In genomic region chr10:15579605-15580004, GRCh38 we compare ENCODE assay signal across 22 cellular contexts.
DNase-seq lines count a peak whose midpoint lies in the region; ATAC-seq, FAIRE-seq and TF ChIP-seq lines count a peak whose summit lies in the region.
"Had no signal": no experiment of that assay in that cellular context is flagged by ENCODE, and none has a peak within 500 bp of the region (broad histone marks: within the 10 kb centered on the region; RNA-seq: fewer than 3 reads in every experiment).

No MANE protein-coding gene starts in this region.

- H3K27me3 ChIP-seq in AG04450 (ENCODE audit: control insufficient read depth, insufficient read depth, low read length), result no peaks in the 10 kb centered on the region
- no peaks in the 10 kb centered on the region for H3K27me3 ChIP-seq in K562 (ENCODE audit: control insufficient read depth in 2 of 2, insufficient read depth in 2 of 2, low read length in 2 of 2)
- no peaks in the 10 kb centered on the region for H3K27me3 ChIP-seq in endodermal cell (ENCODE audit: control insufficient read depth, insufficient read depth, low read length, poor library complexity, severe bottlenecking)
- no peaks in the 10 kb centered on the region for H3K27me3 ChIP-seq in foreskin keratinocyte
- H3K27me3 ChIP-seq: brain microvascular endothelial cell, heart left ventricle, spleen had no signal

- H3K27ac ChIP-seq in AG04450 (ENCODE audit: low read depth, low read length), result no peak overlapping the region
- no peak overlapping the region for H3K27ac ChIP-seq in K562 (ENCODE audit: extremely low read depth, low read depth, low read length)
- H3K27ac ChIP-seq in endodermal cell (ENCODE audit: low read depth, low read length), result no peak overlapping the region
- H3K27ac ChIP-seq in foreskin keratinocyte, result no peak overlapping the region
- H3K27ac ChIP-seq: A549, brain microvascular endothelial cell, epithelial cell of prostate, heart left ventricle, neural progenitor cell, spleen had no signal

- CTCF ChIA-PET in AG04450 (lab: Charles Lee) (interaction anchor here (0.7 kb wide), 1 partner anchor 146 kb away, joined by 3 read pairs; no protein-coding TSS in a partner anchor), K562 (lab: Yijun Ruan, JAX; ENCODE audit: low intra/inter-chr PET ratio) (no interaction called here)

- FAIRE-seq in K562 (lab: Jason Lieb, UNC) (no peak), frontal cortex (lab: Jason Lieb, UNC) (peak; percentile 45)
- FAIRE-seq: A549 had no signal

- no peaks in the 10 kb centered on the region for H3K4me1 ChIP-seq in K562 (replicated peaks in 1 of 2; ENCODE audit: control insufficient read depth in 2 of 2, insufficient read depth in 2 of 2, low read length in 2 of 2)
- no peaks in the 10 kb centered on the region for H3K4me1 ChIP-seq in endodermal cell (ENCODE audit: control insufficient read depth, insufficient read depth, low read length)
- no peaks in the 10 kb centered on the region for H3K4me1 ChIP-seq in foreskin keratinocyte
- H3K4me1 ChIP-seq: A549, heart left ventricle, neural progenitor cell, spleen had no signal

- no peak overlapping the region for H3K4me2 ChIP-seq in K562 (ENCODE audit: insufficient read depth, low read length)
- H3K4me2 ChIP-seq: A549, neural progenitor cell had no signal

- in situ Hi-C loops in K562 (cut with MboI), result loop anchor here (25.0 kb wide), 1 partner anchor 133 kb away; the partner anchor contains the start of gene ITGA8

- 11% methylated on average over 4 of the region's 4 CpGs for WGBS in K562 (ENCODE audit: insufficient coverage, low coverage, missing lambda C conversion rate)
- WGBS in endodermal cell (ENCODE audit: insufficient coverage in 1 of 2, insufficient read length in 1 of 2), 2 experiments, result 95% methylated on average over 2 of the region's 4 CpGs; no CpG with 5 or more reads in 1 of the 2 experiments

- POLR2A ChIA-PET in AG04450 (lab: Yijun Ruan, JAX) (interaction anchor here (0.8 to 1.0 kb wide), 2 partner anchors 8 to 460 kb away, joined by 3 to 7 read pairs; no protein-coding TSS in a partner anchor), K562 (lab: Yijun Ruan, JAX) (interaction anchor here (0.5 to 0.6 kb wide), 3 partner anchors 38 to 1148 kb away, joined by 3 to 4 read pairs (median 3); no protein-coding TSS in a partner anchor)

- H3K9me1 ChIP-seq in K562 (ENCODE audit: control insufficient read depth, insufficient read depth, low read length), result no peaks in the 10 kb centered on the region

- H3K9me3 Mint-ChIP-seq in endodermal cell, result peaks cover 14% of the 10 kb centered on the region
- H3K9me3 Mint-ChIP-seq: T-helper 2 cell treated with Interferon-gamma antibody and Interleukin-4, amounts not matched to agents 5 μg/mL and 100 μg/mL, for 36 hours had no signal

- no peaks in the 10 kb centered on the region for H4K20me1 ChIP-seq in K562 (replicated peaks; ENCODE audit: control insufficient read depth, insufficient read depth, low read length)

- BruUV-seq in K562 (replicated peaks; lab: Mats Ljungman, UMichigan), result no TSS peak

- no peaks in the 10 kb centered on the region for H3K27me3 Mint-ChIP-seq in endodermal cell (ENCODE audit: insufficient read depth)

- H3K9me3 ChIP-seq in AG04450 (ENCODE audit: control insufficient read depth, insufficient read depth, low read length) (no peaks in the 10 kb centered on the region), K562 (replicated peaks; ENCODE audit: control insufficient read depth, insufficient read depth, low read depth, low read length) (no peaks in the 10 kb centered on the region), endodermal cell (ENCODE audit: control insufficient read depth, low read length) (peaks cover 10% of the 10 kb centered on the region)
- H3K9me3 ChIP-seq: A549, heart left ventricle had no signal

- H2AFZ ChIP-seq in K562 (ENCODE audit: low read depth, low read length), result no peak overlapping the region
- H2AFZ ChIP-seq: neural progenitor cell had no signal

- intact Hi-C loops in K562 (cut with micrococcal nuclease), result loop anchor here (10.0 kb wide), 1 partner anchor 245 kb away; no protein-coding TSS in a partner anchor

- ATAC-seq in K562 (no peak), HG02884 (IDR thresholded peaks at IDR 0.05; ENCODE audit: unreplicated experiment) (no peak), foreskin keratinocyte (no peak)
- ATAC-seq: A549; activated T-cell treated with anti-CD3 and anti-CD28 coated beads, Interleukin-2, amount 50 U/mL, for 72 hours; heart left ventricle; left ventricle myocardium superior had no signal

- no peak for TF ChIP-seq EP300 in K562 (IDR thresholded peaks at IDR 0.05; ENCODE audit: low read length)

- H3K36me3 Mint-ChIP-seq in endodermal cell (ENCODE audit: low read depth), result no peaks in the 10 kb centered on the region
- H3K36me3 Mint-ChIP-seq: CD4-positive, alpha-beta memory T cell; neural progenitor cell had no signal

- H3K4me1 Mint-ChIP-seq in endodermal cell, result no peaks in the 10 kb centered on the region
- H3K4me1 Mint-ChIP-seq: activated naive CD4-positive, alpha-beta T cell treated with anti-CD3 and anti-CD28 coated beads, Interleukin-2, amount 50 U/mL, for 24 hours; CD4-positive, alpha-beta memory T cell; neural progenitor cell had no signal

- H3K9ac ChIP-seq in K562 (ENCODE audit: insufficient read depth in 1 of 2, low read depth in 2 of 2, low read length in 2 of 2) (no peak overlapping the region), endodermal cell (ENCODE audit: extremely low read depth, low read length, poor library complexity, severe bottlenecking) (no peak overlapping the region)
- H3K9ac ChIP-seq: neural progenitor cell had no signal

- H3K4me3 ChIP-seq in AG04450 (ENCODE audit: low read depth, low read length), result no peak overlapping the region
- H3K4me3 ChIP-seq in K562, result no peak overlapping the region
- H3K4me3 ChIP-seq in endodermal cell (ENCODE audit: low read length), result no peak overlapping the region
- H3K4me3 ChIP-seq: A549, heart left ventricle, neural progenitor cell, spleen had no signal

- H3K27ac Mint-ChIP-seq in endodermal cell, result no peak overlapping the region
- H3K27ac Mint-ChIP-seq: activated naive CD4-positive, alpha-beta T cell treated with anti-CD3 and anti-CD28 coated beads, Interleukin-2, amount 50 U/mL, for 24 hours; activated T-cell treated with anti-CD3 and anti-CD28 coated beads, Interleukin-2, amount 50 U/mL, for 72 hours; CD4-positive, alpha-beta memory T cell; neural progenitor cell; T-helper 2 cell treated with Interferon-gamma antibody and Interleukin-4, amounts not matched to agents 5 μg/mL and 100 μg/mL, for 36 hours had no signal

- no peaks in the 10 kb centered on the region for H3K36me3 ChIP-seq in K562 (ENCODE audit: control insufficient read depth, insufficient read depth, low read length)
- H3K36me3 ChIP-seq in endodermal cell (ENCODE audit: control insufficient read depth, insufficient read depth, low read length), result no peaks in the 10 kb centered on the region
- H3K36me3 ChIP-seq: brain microvascular endothelial cell, heart left ventricle, neural progenitor cell, spleen had no signal

- no peak for TF ChIP-seq POLR2A in K562 (conservative IDR thresholded peaks at IDR 0.05)

- TF ChIP-seq CTCF in AG04450 (IDR thresholded peaks at IDR 0.05; ENCODE audit: low read depth, low read length) (no peak), K562 (IDR thresholded peaks at IDR 0.05 in 2 of 3, conservative IDR thresholded peaks at IDR 0.05 in 1 of 3; ENCODE audit: insufficient read depth in 2 of 3, low read depth in 1 of 3, low read length in 3 of 3) (no peak), endodermal cell (conservative IDR thresholded peaks at IDR 0.05) (no peak), foreskin keratinocyte (conservative IDR thresholded peaks at IDR 0.05) (no peak)

- no peaks in the 10 kb centered on the region for H3K79me2 ChIP-seq in K562 (ENCODE audit: control insufficient read depth, insufficient read depth, low read length)

- TF ChIP-seq RAD21 in K562 (CRISPR knock-in tag; conservative IDR thresholded peaks at IDR 0.05 in 1 of 2, IDR thresholded peaks at IDR 0.05 in 1 of 2), result no peak

- H3K4me3 Mint-ChIP-seq in endodermal cell, result no peak overlapping the region
- H3K4me3 Mint-ChIP-seq: activated naive CD4-positive, alpha-beta T cell treated with anti-CD3 and anti-CD28 coated beads, Interleukin-2, amount 50 U/mL, for 24 hours; activated T-cell treated with anti-CD3 and anti-CD28 coated beads, Interleukin-2, amount 50 U/mL, for 72 hours; CD4-positive, alpha-beta memory T cell; neural progenitor cell; T-helper 2 cell treated with Interferon-gamma antibody and Interleukin-4, amounts not matched to agents 5 μg/mL and 100 μg/mL, for 36 hours had no signal

- DNase-seq in AG04450 (ENCODE audit: low read depth, low spot score), result peak; percentile 13
- DNase-seq in HCEC 1CT, result peak; percentile 75
- no peak for DNase-seq in K562 (ENCODE audit: extremely low read depth in 1 of 4, low spot score in 3 of 4)
- DNase-seq in frontal cortex (ENCODE audit: low spot score in 2 of 2), result no peak
- DNase-seq in endodermal cell, result no peak
- no peak for DNase-seq in amygdala (lab: John Stamatoyannopoulos, UW)
- no peak for DNase-seq in foreskin keratinocyte
- DNase-seq: activated T-cell treated with anti-CD3 and anti-CD28 coated beads, Interleukin-2, amount 50 U/mL, for 72 hours; brain microvascular endothelial cell; CD4-positive, alpha-beta memory T cell; DMS79; heart left ventricle; left ventricle myocardium superior; NCI-H1417 treated with DMSO at 0.1 percent for 48 hours; NCI-H526 treated with DMSO at 0.1 percent for 48 hours; spleen had no signal

TF ChIP-seq in K562, 482 proteins besides CTCF, POLR2A, EP300 and RAD21:
- no peak for TF ChIP-seq CHD4 (IDR thresholded peaks at IDR 0.05; ENCODE audit: insufficient read depth, insufficient replicate concordance, low read depth, low read length, poor library complexity, severe bottlenecking)
- TF ChIP-seq FOSL1 (tag; conservative IDR thresholded peaks at IDR 0.05), result peak; percentile 65; the same call in 1 of the 2 replicates

Comparison
In these comparisons a context has a peak if more than half of its experiments do, and no peak if none do; other contexts are left out.
1. DNase-seq: peak in AG04450 (single experiment) and HCEC 1CT (single experiment); none in K562 (0 of 4), frontal cortex (0 of 2), endodermal cell (single experiment), amygdala (0 of 56) and foreskin keratinocyte (0 of 2).